In genomic region chr4:55469979-55470378, GRCh38 we compare ENCODE assay signal across 28 cellular contexts.
"Had no signal": no experiment of that assay in that cellular context is flagged by ENCODE, and none has a peak within 500 bp of the region (broad histone marks: within the 10 kb centered on the region; RNA-seq: fewer than 3 reads in every experiment).

No MANE protein-coding gene starts in this region.

- H3K36me3 ChIP-seq: prostate gland had no signal

- DNase-seq: hypothalamus; immature natural killer cell; kidney; left ventricle myocardium inferior; mesenchymal stem cell; naive thymus-derived CD8-positive, alpha-beta T cell; nucleus accumbens; pancreas; posterior cingulate gyrus; retina; right cardiac atrium; stimulated activated CD4-positive, alpha-beta T cell treated with anti-CD3 and anti-CD28 coated beads, Interleukin-12 subunit alpha, Interleukin-12 subunit beta, amount 100 ng/mL, for 4 hours; stimulated activated CD4-positive, alpha-beta T cell treated with anti-CD3 and anti-CD28 coated beads, Interleukin-15, amount 100 ng/mL, for 24 hours; stimulated activated CD4-positive, alpha-beta T cell treated with anti-CD3 and anti-CD28 coated beads, Interleukin-2, amount 100 ng/mL, for 24 hours; stimulated activated CD4-positive, alpha-beta T cell treated with anti-CD3 and anti-CD28 coated beads, Interleukin-4, amount 100 ng/mL, for 1 hour; stimulated activated naive B cell treated with anti-CD40 and anti-IgM and Interleukin-4, amounts not matched to agents 10 μg/mL and 1 μg/mL and 100 μg/mL, for 72 hours; stimulated activated naive CD8-positive, alpha-beta T cell treated with anti-CD3 and anti-CD28 coated beads, Interleukin-15, Interleukin-2, amounts not matched to agents 100 U/mL and 50 U/mL, for 24 hours; stomach; testis; thyroid gland; transverse colon; upper lobe of left lung had no signal

- H3K27ac ChIP-seq: left ventricle myocardium inferior, pancreas, prostate gland, skin epidermis, stomach, testis, thyroid gland, transverse colon, upper lobe of left lung, vagina had no signal

- FAIRE-seq: islet of Langerhans, kidney, pancreas had no signal

- H3K4me1 ChIP-seq: left ventricle myocardium inferior, pancreas, prostate gland, stomach, testis, thyroid gland, transverse colon, upper lobe of left lung, vagina had no signal

- H3K9me3 ChIP-seq: prostate gland, testis, thyroid gland, transverse colon, upper lobe of left lung, vagina had no signal

- H3K27me3 ChIP-seq: pancreas, stomach, testis, thyroid gland, transverse colon, upper lobe of left lung, vagina had no signal

- H3K4me3 ChIP-seq: left ventricle myocardium inferior, lung, pancreas, prostate gland, skin epidermis, stomach, testis, thyroid gland, transverse colon, upper lobe of left lung, vagina had no signal

- ATAC-seq: naive thymus-derived CD8-positive, alpha-beta T cell; pancreas; right cardiac atrium; sciatic nerve; stimulated activated naive B cell treated with anti-CD40 and anti-IgM and Interleukin-4, amounts not matched to agents 10 μg/mL and 1 μg/mL and 100 μg/mL, for 72 hours; stimulated activated naive CD8-positive, alpha-beta T cell treated with anti-CD3 and anti-CD28 coated beads, Interleukin-15, Interleukin-2, amounts not matched to agents 100 U/mL and 50 U/mL, for 24 hours had no signal
